ENCODE assay signal across 26 cellular contexts in the genomic region with DNA sequence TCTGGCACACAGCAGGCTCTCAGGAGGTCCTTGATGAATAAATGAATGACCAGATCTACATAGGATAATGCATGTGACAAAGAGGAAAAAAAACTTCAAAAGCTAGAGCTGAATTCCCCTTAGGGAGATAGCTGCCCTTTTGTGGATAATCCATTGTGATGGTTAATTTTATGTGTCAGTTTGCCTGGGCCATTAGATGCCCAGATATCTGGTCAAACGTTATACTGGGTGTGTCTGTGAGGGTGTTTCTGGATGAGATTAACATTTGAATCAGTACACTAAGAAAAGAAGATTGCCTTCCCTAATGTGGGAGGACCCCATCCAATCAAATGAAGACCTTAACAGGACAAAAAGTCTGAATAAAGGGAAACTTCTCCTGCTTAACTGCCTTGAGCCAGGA.
"Had no signal": no experiment of that assay in that cellular context is flagged by ENCODE, and none has a peak within 500 bp of the region (broad histone marks: within the 10 kb centered on the region; RNA-seq: fewer than 3 reads in every experiment).

No MANE protein-coding gene starts in this region.

- FAIRE-seq: colon, endometrium, endothelial cell of umbilical vein, frontal cortex had no signal

- H3K36me3 ChIP-seq: colonic mucosa, esophagus muscularis mucosa, esophagus squamous epithelium, gastrocnemius medialis, gastroesophageal sphincter, heart left ventricle, heart right ventricle had no signal

- H3K9me3 ChIP-seq: colonic mucosa had no signal

- DNase-seq: colonic mucosa; cortex of kidney; dermis blood vessel endothelial cell; dorsolateral prefrontal cortex; effector CD4-positive, alpha-beta T cell; effector CD8-positive, alpha-beta T cell; effector memory CD4-positive, alpha-beta T cell; effector memory CD8-positive, alpha-beta T cell; endodermal cell; erythroblast; esophagus squamous epithelium; foreskin fibroblast; foreskin keratinocyte; foreskin melanocyte; gastrocnemius medialis; glutamatergic neuron; heart left ventricle; heart right ventricle had no signal

- H3K4me1 ChIP-seq: colonic mucosa, foreskin keratinocyte, gastrocnemius medialis, gastroesophageal sphincter had no signal

- H3K4me3 ChIP-seq: colonic mucosa, coronary artery, dorsolateral prefrontal cortex, esophagus muscularis mucosa, esophagus squamous epithelium, gastrocnemius medialis, gastroesophageal sphincter, heart left ventricle, heart right ventricle had no signal

- H3K27ac ChIP-seq: colonic mucosa, coronary artery, dorsolateral prefrontal cortex, epithelial cell of prostate, esophagus muscularis mucosa, esophagus squamous epithelium, foreskin keratinocyte, gastrocnemius medialis, gastroesophageal sphincter, heart left ventricle, heart right ventricle had no signal

- H3K27me3 ChIP-seq: colonic mucosa, dorsolateral prefrontal cortex, esophagus muscularis mucosa, esophagus squamous epithelium, foreskin keratinocyte, gastrocnemius medialis, gastroesophageal sphincter, heart left ventricle, heart right ventricle had no signal
